ENCODE assay signal across 27 cellular contexts in genomic region chr10:101762736-101763135, GRCh38. TPM values are rescaled to one million over a fixed set of nuclear protein-coding genes. Genes with fewer than 3 reads are reported as not detected.
DNase-seq lines count a peak whose midpoint lies in the region; ATAC-seq and TF ChIP-seq lines count a peak whose summit lies in the region.
"Had no signal": no experiment of that assay in that cellular context is flagged by ENCODE, and none has a peak within 500 bp of the region (broad histone marks: within the 10 kb centered on the region; RNA-seq: fewer than 3 reads in every experiment).

No MANE protein-coding gene starts in this region.

- H3K36me3 ChIP-seq in upper lobe of right lung, result no peaks in the 10 kb centered on the region
- H3K36me3 ChIP-seq: BE2C, BLaER1 had no signal

- intact Hi-C loops in cardiac septum (cut with DNase I) (no loop called here), Right ventricle myocardium inferior (cut with DNase I) (no loop called here), posterior vena cava (cut with DNase I) (no loop called here), upper lobe of right lung (cut with DNase I) (no loop called here)

- no peaks in the 10 kb centered on the region for H3K9me3 ChIP-seq in upper lobe of right lung
- H3K9me3 ChIP-seq: BE2C, BLaER1 had no signal

- H3K4me3 ChIP-seq in upper lobe of right lung, result no peak overlapping the region
- H3K4me3 ChIP-seq: BLaER1, GM12878 had no signal

- ATAC-seq in Right ventricle myocardium inferior, result no peak
- ATAC-seq in upper lobe of right lung, result no peak
- ATAC-seq in activated CD4-positive, CD25-positive, alpha-beta regulatory T cell treated with anti-CD3 and anti-CD28 coated beads, Interleukin-2, amount 50 U/mL, for 24 hours, result no peak
- ATAC-seq: GM12878 had no signal

- H3K27me3 ChIP-seq in upper lobe of right lung, result no peaks in the 10 kb centered on the region
- H3K27me3 ChIP-seq: BE2C had no signal

- H3K27ac ChIP-seq in upper lobe of right lung, result no peak overlapping the region
- H3K27ac ChIP-seq: BLaER1 had no signal

- H3K4me1 ChIP-seq in upper lobe of right lung, result no peaks in the 10 kb centered on the region
- H3K4me1 ChIP-seq: BE2C, BLaER1 had no signal

- TF ChIP-seq CTCF in upper lobe of right lung (IDR thresholded peaks at IDR 0.05), result no peak

- DNase-seq in cardiac septum (ENCODE audit: low spot score) (peak; percentile 59), Right ventricle myocardium inferior (ENCODE audit: missing footprints) (no peak), mesenteric fat pad (ENCODE audit: low spot score) (peak; percentile 71), posterior vena cava (ENCODE audit: low spot score) (peak; percentile 30), upper lobe of right lung (peak; percentile 46), NCI-H1930 (lab: John Stamatoyannopoulos, UW) (no peak), nucleus accumbens (lab: John Stamatoyannopoulos, UW) (no peak)
- DNase-seq: 8988T; ACHN; BE2C; C1 segment of cervical spinal cord; CD4-positive, alpha-beta memory T cell; CD4-positive, CD25-positive, alpha-beta regulatory T cell; CD8-positive, alpha-beta memory T cell; COR-L47; DMS 273 treated with DMSO at 0.1 percent for 48 hours; DMS153; DMS53; DMS79; DND-41; EL; GDM1 had no signal

RNA-seq across cellular contexts. Expression of gene FGF8, which starts 13.2 kb away (rescaled TPM):
- total RNA-seq in cardiac septum, result not detected
- not detected for total RNA-seq in Right ventricle myocardium inferior
- total RNA-seq in mesenteric fat pad, result not detected
- not detected for total RNA-seq in posterior vena cava
- 1.2 TPM for total RNA-seq in upper lobe of right lung
- total RNA-seq: A673; CD4-positive, alpha-beta memory T cell; CD4-positive, CD25-positive, alpha-beta regulatory T cell; CD8-positive, alpha-beta memory T cell; Daoy; GM12878 had no signal

RNA-seq across cellular contexts. Expression of gene NPM3, which starts 20.5 kb away (rescaled TPM):
- 8.9 TPM for total RNA-seq in cardiac septum
- 7.9 TPM for total RNA-seq in Right ventricle myocardium inferior
- total RNA-seq in mesenteric fat pad, result 18.8 TPM
- total RNA-seq in posterior vena cava, result 10 to 100 TPM; 19.1 to 21.1 TPM
- total RNA-seq in upper lobe of right lung, result 18.0 TPM

RNA-seq across cellular contexts. Expression of gene OGA, which starts 55.5 kb away (rescaled TPM):
- total RNA-seq in cardiac septum (77.6 TPM), Right ventricle myocardium inferior (79.2 TPM), mesenteric fat pad (92.7 TPM), posterior vena cava (100 to 1,000 TPM in 1 of 2 donors, 10 to 100 TPM in 1; 87.7 to 125 TPM), upper lobe of right lung (91.6 TPM)

Comparison
In these comparisons a context has a peak if more than half of its experiments do, and no peak if none do; other contexts are left out.
1. DNase-seq: peak in cardiac septum (single experiment), mesenteric fat pad (single experiment), posterior vena cava (single experiment) and upper lobe of right lung (single experiment); none in Right ventricle myocardium inferior (single experiment), NCI-H1930 (0 of 2) and nucleus accumbens (0 of 56).